In genomic region chr1:19484793-19485361, GRCh38 we compare ENCODE assay signal across 2 cellular contexts.
A peak's percentile ranks its signal among the peaks of the same experiment; 100 is the strongest.
TF ChIP-seq lines count a peak whose summit lies in the region.

No MANE protein-coding gene starts in this region.

TF ChIP-seq in HEK293, 187 proteins besides CTCF, POLR2A, EP300 and RAD21 (continued from another document and continues in another):
- TF ChIP-seq BCL6B (tag by site-specific recombination; IDR thresholded peaks at IDR 0.05), result no peak
- no peak for TF ChIP-seq ZNF18 (tag by site-specific recombination; IDR thresholded peaks at IDR 0.05)
- peak; percentile 59 for TF ChIP-seq KLF9 (tag by site-specific recombination; IDR thresholded peaks at IDR 0.05; ENCODE audit: low read depth)
- TF ChIP-seq ZNF776 (tag by site-specific recombination; IDR thresholded peaks at IDR 0.05; ENCODE audit: borderline replicate concordance), result no peak
- TF ChIP-seq ZSCAN23 (tag by site-specific recombination; IDR thresholded peaks at IDR 0.05), result no peak
- TF ChIP-seq ZNF423 (tag by site-specific recombination; IDR thresholded peaks at IDR 0.05), result peak; percentile 44
- no peak for TF ChIP-seq ZNF114 (tag by site-specific recombination; IDR thresholded peaks at IDR 0.05)
- TF ChIP-seq ZNF223 (tag by site-specific recombination; IDR thresholded peaks at IDR 0.05), result no peak
- peak; percentile 61 for TF ChIP-seq ZNF692 (tag by site-specific recombination; IDR thresholded peaks at IDR 0.05)
- 0 out of 2 replicates have a peak, but pooled peaks have one; percentile 42 for TF ChIP-seq PBX3 (CRISPR knock-in tag; IDR thresholded peaks at IDR 0.05)
- TF ChIP-seq, protein P1, sequence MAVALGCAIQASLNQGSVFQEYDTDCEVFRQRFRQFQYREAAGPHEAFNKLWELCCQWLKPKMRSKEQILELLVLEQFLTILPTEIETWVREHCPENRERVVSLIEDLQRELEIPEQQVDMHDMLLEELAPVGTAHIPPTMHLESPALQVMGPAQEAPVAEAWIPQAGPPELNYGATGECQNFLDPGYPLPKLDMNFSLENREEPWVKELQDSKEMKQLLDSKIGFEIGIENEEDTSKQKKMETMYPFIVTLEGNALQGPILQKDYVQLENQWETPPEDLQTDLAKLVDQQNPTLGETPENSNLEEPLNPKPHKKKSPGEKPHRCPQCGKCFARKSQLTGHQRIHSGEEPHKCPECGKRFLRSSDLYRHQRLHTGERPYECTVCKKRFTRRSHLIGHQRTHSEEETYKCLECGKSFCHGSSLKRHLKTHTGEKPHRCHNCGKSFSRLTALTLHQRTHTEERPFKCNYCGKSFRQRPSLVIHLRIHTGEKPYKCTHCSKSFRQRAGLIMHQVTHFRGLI (tag by site-specific recombination; IDR thresholded peaks at IDR 0.05), result no peak
- 0 out of 2 replicates have a peak, but pooled peaks have one; percentile 49 for TF ChIP-seq SP7 (tag by site-specific recombination; IDR thresholded peaks at IDR 0.05)
- no peak for TF ChIP-seq ZNF341 (tag by site-specific recombination; IDR thresholded peaks at IDR 0.05; ENCODE audit: low read depth)
- no peak for TF ChIP-seq ZNF548 (tag by site-specific recombination; IDR thresholded peaks at IDR 0.05)
- TF ChIP-seq, protein P2, sequence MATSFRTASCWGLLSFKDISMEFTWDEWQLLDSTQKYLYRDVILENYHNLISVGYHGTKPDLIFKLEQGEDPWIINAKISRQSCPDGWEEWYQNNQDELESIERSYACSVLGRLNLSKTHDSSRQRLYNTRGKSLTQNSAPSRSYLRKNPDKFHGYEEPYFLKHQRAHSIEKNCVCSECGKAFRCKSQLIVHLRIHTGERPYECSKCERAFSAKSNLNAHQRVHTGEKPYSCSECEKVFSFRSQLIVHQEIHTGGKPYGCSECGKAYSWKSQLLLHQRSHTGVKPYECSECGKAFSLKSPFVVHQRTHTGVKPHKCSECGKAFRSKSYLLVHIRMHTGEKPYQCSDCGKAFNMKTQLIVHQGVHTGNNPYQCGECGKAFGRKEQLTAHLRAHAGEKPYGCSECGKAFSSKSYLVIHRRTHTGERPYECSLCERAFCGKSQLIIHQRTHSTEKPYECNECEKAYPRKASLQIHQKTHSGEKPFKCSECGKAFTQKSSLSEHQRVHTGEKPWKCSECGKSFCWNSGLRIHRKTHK (tag by site-specific recombination; IDR thresholded peaks at IDR 0.05), result no peak
- TF ChIP-seq, protein P3, sequence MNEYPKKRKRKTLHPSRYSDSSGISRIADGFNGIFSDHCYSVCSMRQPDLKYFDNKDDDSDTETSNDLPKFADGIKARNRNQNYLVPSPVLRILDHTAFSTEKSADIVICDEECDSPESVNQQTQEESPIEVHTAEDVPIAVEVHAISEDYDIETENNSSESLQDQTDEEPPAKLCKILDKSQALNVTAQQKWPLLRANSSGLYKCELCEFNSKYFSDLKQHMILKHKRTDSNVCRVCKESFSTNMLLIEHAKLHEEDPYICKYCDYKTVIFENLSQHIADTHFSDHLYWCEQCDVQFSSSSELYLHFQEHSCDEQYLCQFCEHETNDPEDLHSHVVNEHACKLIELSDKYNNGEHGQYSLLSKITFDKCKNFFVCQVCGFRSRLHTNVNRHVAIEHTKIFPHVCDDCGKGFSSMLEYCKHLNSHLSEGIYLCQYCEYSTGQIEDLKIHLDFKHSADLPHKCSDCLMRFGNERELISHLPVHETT (tag by site-specific recombination; IDR thresholded peaks at IDR 0.05), result no peak
- no peak for TF ChIP-seq ZNF394 (tag by site-specific recombination; IDR thresholded peaks at IDR 0.05; ENCODE audit: borderline replicate concordance)
- no peak for TF ChIP-seq ZNF660 (tag by site-specific recombination; IDR thresholded peaks at IDR 0.05)
- no peak for TF ChIP-seq ZNF510 (tag by site-specific recombination; IDR thresholded peaks at IDR 0.05; ENCODE audit: insufficient replicate concordance)

TF ChIP-seq in HepG2, 621 proteins besides CTCF, POLR2A, EP300 and RAD21 (continued from another document and continues in another):
- TF ChIP-seq, protein P4, sequence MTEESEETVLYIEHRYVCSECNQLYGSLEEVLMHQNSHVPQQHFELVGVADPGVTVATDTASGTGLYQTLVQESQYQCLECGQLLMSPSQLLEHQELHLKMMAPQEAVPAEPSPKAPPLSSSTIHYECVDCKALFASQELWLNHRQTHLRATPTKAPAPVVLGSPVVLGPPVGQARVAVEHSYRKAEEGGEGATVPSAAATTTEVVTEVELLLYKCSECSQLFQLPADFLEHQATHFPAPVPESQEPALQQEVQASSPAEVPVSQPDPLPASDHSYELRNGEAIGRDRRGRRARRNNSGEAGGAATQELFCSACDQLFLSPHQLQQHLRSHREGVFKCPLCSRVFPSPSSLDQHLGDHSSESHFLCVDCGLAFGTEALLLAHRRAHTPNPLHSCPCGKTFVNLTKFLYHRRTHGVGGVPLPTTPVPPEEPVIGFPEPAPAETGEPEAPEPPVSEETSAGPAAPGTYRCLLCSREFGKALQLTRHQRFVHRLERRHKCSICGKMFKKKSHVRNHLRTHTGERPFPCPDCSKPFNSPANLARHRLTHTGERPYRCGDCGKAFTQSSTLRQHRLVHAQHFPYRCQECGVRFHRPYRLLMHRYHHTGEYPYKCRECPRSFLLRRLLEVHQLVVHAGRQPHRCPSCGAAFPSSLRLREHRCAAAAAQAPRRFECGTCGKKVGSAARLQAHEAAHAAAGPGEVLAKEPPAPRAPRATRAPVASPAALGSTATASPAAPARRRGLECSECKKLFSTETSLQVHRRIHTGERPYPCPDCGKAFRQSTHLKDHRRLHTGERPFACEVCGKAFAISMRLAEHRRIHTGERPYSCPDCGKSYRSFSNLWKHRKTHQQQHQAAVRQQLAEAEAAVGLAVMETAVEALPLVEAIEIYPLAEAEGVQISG (CRISPR knock-in tag; IDR thresholded peaks at IDR 0.05), result peak; percentile 20; the same call in 1 of the 2 replicates
- TF ChIP-seq ZNF253 (CRISPR knock-in tag; IDR thresholded peaks at IDR 0.05; ENCODE audit: borderline replicate concordance), result peak; percentile 61; the same call in 1 of the 2 replicates
- TF ChIP-seq, protein P5, sequence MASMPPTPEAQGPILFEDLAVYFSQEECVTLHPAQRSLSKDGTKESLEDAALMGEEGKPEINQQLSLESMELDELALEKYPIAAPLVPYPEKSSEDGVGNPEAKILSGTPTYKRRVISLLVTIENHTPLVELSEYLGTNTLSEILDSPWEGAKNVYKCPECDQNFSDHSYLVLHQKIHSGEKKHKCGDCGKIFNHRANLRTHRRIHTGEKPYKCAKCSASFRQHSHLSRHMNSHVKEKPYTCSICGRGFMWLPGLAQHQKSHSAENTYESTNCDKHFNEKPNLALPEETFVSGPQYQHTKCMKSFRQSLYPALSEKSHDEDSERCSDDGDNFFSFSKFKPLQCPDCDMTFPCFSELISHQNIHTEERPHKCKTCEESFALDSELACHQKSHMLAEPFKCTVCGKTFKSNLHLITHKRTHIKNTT (CRISPR knock-in tag; IDR thresholded peaks at IDR 0.05), result no peak
- no peak for TF ChIP-seq FOXA3 (CRISPR knock-in tag; IDR thresholded peaks at IDR 0.05)
- TF ChIP-seq ZNF430 (CRISPR knock-in tag; IDR thresholded peaks at IDR 0.05), result no peak
- TF ChIP-seq AGO2 (optimal IDR thresholded peaks at IDR 0.05; ENCODE audit: low read depth, low read length), result peak; percentile 68
- peak; percentile 73; the same call in 1 of the 2 replicates for TF ChIP-seq NAIF1 (CRISPR knock-in tag; IDR thresholded peaks at IDR 0.05; ENCODE audit: borderline replicate concordance)
- TF ChIP-seq GLMP (CRISPR knock-in tag; IDR thresholded peaks at IDR 0.05; ENCODE audit: borderline replicate concordance), result no peak
- 0 out of 2 replicates have a peak, but pooled peaks have one; percentile 12 for TF ChIP-seq ZNF224 (CRISPR knock-in tag; IDR thresholded peaks at IDR 0.05)
- no peak for TF ChIP-seq ZSCAN9 (CRISPR knock-in tag; IDR thresholded peaks at IDR 0.05; ENCODE audit: borderline replicate concordance)
- TF ChIP-seq KAT7 (CRISPR knock-in tag; IDR thresholded peaks at IDR 0.05; ENCODE audit: borderline replicate concordance), result peak; percentile 43; the same call in 1 of the 2 replicates
- TF ChIP-seq ZNF121 (CRISPR knock-in tag; IDR thresholded peaks at IDR 0.05), result no peak
- 0 out of 2 replicates have a peak, but pooled peaks have one; percentile 32 for TF ChIP-seq ZNF746 (CRISPR knock-in tag; IDR thresholded peaks at IDR 0.05)
- no peak for TF ChIP-seq TEAD3 (CRISPR knock-in tag; optimal IDR thresholded peaks at IDR 0.05; ENCODE audit: borderline replicate concordance)
- TF ChIP-seq ZNF460 (CRISPR knock-in tag; IDR thresholded peaks at IDR 0.05; ENCODE audit: borderline replicate concordance), result no peak
- no peak for TF ChIP-seq DR1 (CRISPR knock-in tag; IDR thresholded peaks at IDR 0.05)
- 0 out of 2 replicates have a peak, but pooled peaks have one; percentile 15 for TF ChIP-seq PITX1 (CRISPR knock-in tag; IDR thresholded peaks at IDR 0.05)
- no peak for TF ChIP-seq TFE3 (CRISPR knock-in tag; IDR thresholded peaks at IDR 0.05)
- TF ChIP-seq PAWR (CRISPR knock-in tag; IDR thresholded peaks at IDR 0.05; ENCODE audit: borderline replicate concordance), result no peak
- peak; percentile 47; the same call in 1 of the 2 replicates for TF ChIP-seq ZC3H13 (CRISPR knock-in tag; IDR thresholded peaks at IDR 0.05)
- TF ChIP-seq KMT2B (CRISPR knock-in tag; IDR thresholded peaks at IDR 0.05), result 0 out of 2 replicates have a peak, but pooled peaks have one; percentile 5
- peak; percentile 51; the same call in 1 of the 2 replicates for TF ChIP-seq KDM5A (IDR thresholded peaks at IDR 0.05; ENCODE audit: borderline replicate concordance, low read length)
- TF ChIP-seq CBX1 (IDR thresholded peaks at IDR 0.05; ENCODE audit: low read depth), result peak; percentile 3
- no peak; the same call in 1 of the 2 replicates for TF ChIP-seq FOXC1 (CRISPR knock-in tag; IDR thresholded peaks at IDR 0.05; ENCODE audit: borderline replicate concordance)
- no peak for TF ChIP-seq DMAP1 (CRISPR knock-in tag; IDR thresholded peaks at IDR 0.05)
- TF ChIP-seq FUBP1 (CRISPR knock-in tag; IDR thresholded peaks at IDR 0.05; ENCODE audit: borderline replicate concordance), result no peak
- TF ChIP-seq ZNF513 (CRISPR knock-in tag; conservative IDR thresholded peaks at IDR 0.05), result no peak
- TF ChIP-seq PATZ1 (CRISPR knock-in tag; IDR thresholded peaks at IDR 0.05), result peak; percentile 56
- no peak for TF ChIP-seq CAMTA2 (CRISPR knock-in tag; IDR thresholded peaks at IDR 0.05; ENCODE audit: borderline replicate concordance)
- TF ChIP-seq TEF (CRISPR knock-in tag; IDR thresholded peaks at IDR 0.05), result no peak
- TF ChIP-seq SATB2 (CRISPR knock-in tag; IDR thresholded peaks at IDR 0.05), result no peak
- TF ChIP-seq RFX1 (IDR thresholded peaks at IDR 0.05), result no peak
